Comparison of ENCODE assay signal across 14 cellular contexts in genomic region chr3:143134446-143134845, GRCh38. TPM values are rescaled to one million over a fixed set of nuclear protein-coding genes. Genes with fewer than 3 reads are reported as not detected.
A peak's percentile ranks its signal among the peaks of the same experiment; 100 is the strongest.
DNase-seq lines count a peak whose midpoint lies in the region; TF ChIP-seq lines count a peak whose summit lies in the region.
"Had no signal": no experiment of that assay in that cellular context is flagged by ENCODE, and none has a peak within 500 bp of the region (broad histone marks: within the 10 kb centered on the region; RNA-seq: fewer than 3 reads in every experiment).

No MANE protein-coding gene starts in this region.

- H3K4me2 ChIP-seq in OCI-LY3 (ENCODE audit: low read length) = peak overlapping the region; percentile 59
- H3K4me2 ChIP-seq: hepatocyte had no signal

- no peak overlapping the region for H3K27ac ChIP-seq in OCI-LY3 (ENCODE audit: low read length)
- H3K27ac ChIP-seq: 22Rv1, hepatocyte, thoracic aorta had no signal

- H4K20me1 ChIP-seq in OCI-LY3 (ENCODE audit: insufficient read depth, low read length) = no peaks in the 10 kb centered on the region

- no peaks in the 10 kb centered on the region for H3K79me2 ChIP-seq in OCI-LY3 (ENCODE audit: low read length)
- H3K79me2 ChIP-seq: hepatocyte had no signal

- no peaks in the 10 kb centered on the region for H3K9me3 ChIP-seq in OCI-LY3 (ENCODE audit: insufficient read depth, low read length)
- H3K9me3 ChIP-seq: thoracic aorta had no signal

- no peak overlapping the region for H2AFZ ChIP-seq in OCI-LY3 (ENCODE audit: low read depth, low read length)
- H2AFZ ChIP-seq: hepatocyte had no signal

- H3K9ac ChIP-seq in OCI-LY3 (ENCODE audit: low read length) = no peak overlapping the region

- DNase-seq in DMS 273 (lab: John Stamatoyannopoulos, UW; ENCODE audit: unreplicated experiment) (peak; percentile 91), DMS 273 treated with DMSO at 0.1 percent for 48 hours (lab: John Stamatoyannopoulos, UW) (no peak), NCI-H146 (lab: John Stamatoyannopoulos, UW) (peak; percentile 99), midbrain (lab: John Stamatoyannopoulos, UW) (peak; percentile 18), H7 (no peak)
- DNase-seq in activated CD4-positive, alpha-beta T cell treated with anti-CD3 and anti-CD28 coated beads, Interleukin-2, amount 50 U/mL, for 4 hours = no peak
- no peak for DNase-seq in activated naive CD4-positive, alpha-beta T cell treated with Interleukin-2 at 50 U/mL for 16 hours
- DNase-seq: activated CD4-positive, alpha-beta T cell treated with anti-CD3 and anti-CD28 coated beads for 48 hours; KG1; small intestine had no signal

- H3K36me3 ChIP-seq in OCI-LY3 (replicated peaks; ENCODE audit: low read depth, low read length) (no peaks in the 10 kb centered on the region), H7 (replicated peaks; ENCODE audit: control insufficient read depth, insufficient read depth, low read length) (no peaks in the 10 kb centered on the region)
- H3K36me3 ChIP-seq: thoracic aorta had no signal

- H3K4me1 ChIP-seq in OCI-LY3 (ENCODE audit: low read length) = peaks cover 35% of the 10 kb centered on the region

- H3K4me3 ChIP-seq in OCI-LY3 (ENCODE audit: low read length) (peak overlapping the region; percentile 25; the same call in 1 of the 2 replicates), H7 (ENCODE audit: insufficient read depth, low read depth, low read length) (no peak overlapping the region)
- H3K4me3 ChIP-seq: hepatocyte, thoracic aorta had no signal

- no peak for TF ChIP-seq CTCF in OCI-LY3 (IDR thresholded peaks at IDR 0.05; ENCODE audit: low read depth, low read length)

- H3K27me3 ChIP-seq in OCI-LY3 (ENCODE audit: low read depth, low read length) = peaks cover 21% of the 10 kb centered on the region
- H3K27me3 ChIP-seq in H7 (ENCODE audit: control insufficient read depth, insufficient read depth, low read length) = no peaks in the 10 kb centered on the region
- H3K27me3 ChIP-seq: hepatocyte had no signal

RNA-seq across cellular contexts. Expression of gene CHST2, which starts 14.9 kb away (rescaled TPM):
- 99.4 and 122 TPM in 2 replicates for total RNA-seq in H7 (2014; rRNA removed; shearing (Covaris generic))

Comparison
In these comparisons a context has a peak if more than half of its experiments do, and no peak if none do; other contexts are left out.
1. DNase-seq: peak in DMS 273 (single experiment), NCI-H146 (single experiment) and midbrain (single experiment); none in DMS 273 treated with DMSO at 0.1 percent for 48 hours (single experiment), H7 (single experiment), activated CD4-positive, alpha-beta T cell treated with anti-CD3 and anti-CD28 coated beads, Interleukin-2, amount 50 U/mL, for 4 hours (0 of 2) and activated naive CD4-positive, alpha-beta T cell treated with Interleukin-2 at 50 U/mL for 16 hours (single experiment).